Comparison of ENCODE assay signal across 12 cellular contexts in genomic region chr18:44636241-44636640, GRCh38. TPM values are rescaled to one million over a fixed set of nuclear protein-coding genes. Genes with fewer than 3 reads are reported as not detected.
DNase-seq lines count a peak whose midpoint lies in the region; ATAC-seq and TF ChIP-seq lines count a peak whose summit lies in the region.
"Had no signal": no experiment of that assay in that cellular context is flagged by ENCODE, and none has a peak within 500 bp of the region (broad histone marks: within the 10 kb centered on the region; RNA-seq: fewer than 3 reads in every experiment).

No MANE protein-coding gene starts in this region.

- in situ Hi-C loops in GM13976 (cut with MboI; ENCODE audit: low sequenced_read_pairs, unreplicated experiment): no loop called here
- in situ Hi-C loops in mammary epithelial cell (cut with MboI; ENCODE audit: low sequenced_read_pairs in 2 of 2): no loop called here
- in situ Hi-C loops in ACHN (cut with HindIII; ENCODE audit: low pct_ligation_motif_present, low pct_unique_long_range_greater_than_20kb, low sequenced_read_pairs): no loop called here

- TF ChIP-seq CTCF in GM13976 (IDR thresholded peaks at IDR 0.05; ENCODE audit: borderline replicate concordance, control extremely low read depth, extremely low read depth, insufficient read depth, missing control alignments) (no peak), mammary epithelial cell (conservative IDR thresholded peaks at IDR 0.05 in 1 of 2, IDR thresholded peaks at IDR 0.05 in 1 of 2; ENCODE audit: extremely low read depth in 1 of 2, insufficient read depth in 1 of 2, low read depth in 1 of 2, low read length in 2 of 2) (no peak)

- no peaks in the 10 kb centered on the region for H3K27me3 ChIP-seq in mammary epithelial cell (ENCODE audit: insufficient read depth, low read length)

- no peak overlapping the region for H3K4me2 ChIP-seq in mammary epithelial cell (ENCODE audit: insufficient read depth, low read depth, low read length)

- dilution Hi-C loops in mammary epithelial cell (cut with HindIII; ENCODE audit: low sequenced_read_pairs): no loop called here

- DNase-seq in GM13976 (ENCODE audit: low spot score) (peak; percentile 23), mammary epithelial cell (no peak), iPS-NIHi11 (ENCODE audit: low spot score) (no peak), RKO (ENCODE audit: low spot score) (no peak), caudate nucleus (lab: John Stamatoyannopoulos, UW) (no peak), ACHN (no peak)
- DNase-seq: activated CD4-positive, alpha-beta T cell treated with anti-CD3 and anti-CD28 coated beads for 48 hours; NCI-H2029; stimulated activated CD4-positive, alpha-beta T cell treated with anti-CD3 and anti-CD28 coated beads, Interleukin-2, amount 100 ng/mL, for 24 hours; stimulated activated naive CD8-positive, alpha-beta T cell treated with anti-CD3 and anti-CD28 coated beads, Interleukin-15, Interleukin-2, amounts not matched to agents 100 U/mL and 50 U/mL, for 24 hours had no signal

- peak overlapping the region; percentile 13 for H2AFZ ChIP-seq in mammary epithelial cell (ENCODE audit: low read depth, low read length)

- no peaks in the 10 kb centered on the region for H4K20me1 ChIP-seq in mammary epithelial cell (ENCODE audit: insufficient read depth, low read length)

- no peak overlapping the region for H3K4me3 ChIP-seq in mammary epithelial cell (replicated peaks in 1 of 3; ENCODE audit: insufficient read depth in 1 of 3, low read depth in 2 of 3, low read length in 3 of 3)

- no peaks in the 10 kb centered on the region for H3K9me3 ChIP-seq in mammary epithelial cell (replicated peaks; ENCODE audit: insufficient read depth, low read length)

- H3K9ac ChIP-seq in mammary epithelial cell (ENCODE audit: insufficient read depth, low read length): no peak overlapping the region

- no peaks in the 10 kb centered on the region for H3K79me2 ChIP-seq in mammary epithelial cell (ENCODE audit: insufficient read depth, low read length)

- no peak overlapping the region for H3K27ac ChIP-seq in mammary epithelial cell (ENCODE audit: insufficient read depth, low read depth, low read length)
- no peak overlapping the region for H3K27ac ChIP-seq in caudate nucleus (ENCODE audit: low read depth, low read length)

- BruUV-seq in mammary epithelial cell (replicated peaks; lab: Mats Ljungman, UMichigan): no TSS peak

- CTCF ChIA-PET in mammary epithelial cell (lab: Charles Lee; ENCODE audit: low non-redundant PET): no interaction called here

- peaks cover 24% of the 10 kb centered on the region for H3K4me1 ChIP-seq in mammary epithelial cell (ENCODE audit: insufficient read depth, low read length)

- H3K36me3 ChIP-seq in mammary epithelial cell (ENCODE audit: insufficient read depth, low read length): no peaks in the 10 kb centered on the region

- intact Hi-C loops in mammary epithelial cell (cut with micrococcal nuclease): loop anchor here (5.0 kb wide), 1 partner anchor 224 kb away; no protein-coding TSS in a partner anchor

- ATAC-seq in GM21360 (IDR thresholded peaks at IDR 0.05; ENCODE audit: unreplicated experiment) (peak; percentile 85), HG03025 (IDR thresholded peaks at IDR 0.05; ENCODE audit: low FRiP score, unreplicated experiment) (peak; percentile 83)
- ATAC-seq: stimulated activated naive CD8-positive, alpha-beta T cell treated with anti-CD3 and anti-CD28 coated beads, Interleukin-15, Interleukin-2, amounts not matched to agents 100 U/mL and 50 U/mL, for 24 hours had no signal

RNA-seq across cellular contexts. Expression of gene SETBP1, which starts 44.4 kb away (rescaled TPM):
- 10 to 100 TPM; 23.2 to 34.7 TPM for total RNA-seq in mammary epithelial cell
- 7.4 TPM for polyA plus RNA-seq in mammary epithelial cell
- 12.7 TPM for polyA minus RNA-seq in mammary epithelial cell
